1 cellular context compared by ENCODE assay signal in genomic region chr10:64409349-64409748, GRCh38.
TF ChIP-seq lines count a peak whose summit lies in the region.

No MANE protein-coding gene starts in this region.

TF ChIP-seq in K562, 482 proteins besides CTCF, POLR2A, EP300 and RAD21 (continued from another document):
- no peak for TF ChIP-seq STAT6 (CRISPR knock-in tag; IDR thresholded peaks at IDR 0.05)
- TF ChIP-seq ZBTB33 (CRISPR knock-in tag; IDR thresholded peaks at IDR 0.05): no peak
- TF ChIP-seq HDGF (IDR thresholded peaks at IDR 0.05): no peak
- TF ChIP-seq C11orf30 (IDR thresholded peaks at IDR 0.05; ENCODE audit: low read depth): peak; percentile 14; the same call in 1 of the 2 replicates
- peak; percentile 61 for TF ChIP-seq ZNF316 (IDR thresholded peaks at IDR 0.05)
- TF ChIP-seq SMARCA4 (IDR thresholded peaks at IDR 0.05): no peak
- no peak for TF ChIP-seq LEF1 (IDR thresholded peaks at IDR 0.05)
- TF ChIP-seq ZNF165 (CRISPR knock-in tag; IDR thresholded peaks at IDR 0.05; ENCODE audit: borderline replicate concordance): no peak
- no peak for TF ChIP-seq JUND (IDR thresholded peaks at IDR 0.05; ENCODE audit: borderline replicate concordance, low read depth, low read length)
- no peak for TF ChIP-seq JUND (tag; IDR thresholded peaks at IDR 0.05; ENCODE audit: borderline replicate concordance, low read depth, low read length)
- TF ChIP-seq RBM22 (IDR thresholded peaks at IDR 0.05; ENCODE audit: low read depth, low read length, poor library complexity, severe bottlenecking): no peak
- no peak for TF ChIP-seq MCM3 (IDR thresholded peaks at IDR 0.05)
- TF ChIP-seq GATA2 (CRISPR knock-in tag; IDR thresholded peaks at IDR 0.05): no peak
- no peak for TF ChIP-seq SPI1 (IDR thresholded peaks at IDR 0.05; ENCODE audit: borderline replicate concordance, low read depth, low read length)
- TF ChIP-seq ZNF77 (CRISPR knock-in tag; IDR thresholded peaks at IDR 0.05): no peak
- no peak for TF ChIP-seq XRCC4 (IDR thresholded peaks at IDR 0.05; ENCODE audit: extremely low read depth, insufficient read depth, insufficient read length)
- TF ChIP-seq FOXP1 (CRISPR knock-in tag; IDR thresholded peaks at IDR 0.05): no peak
- TF ChIP-seq ZNF280A (IDR thresholded peaks at IDR 0.05; ENCODE audit: low read depth, partially characterized antibody): no peak
- no peak for TF ChIP-seq DACH1 (IDR thresholded peaks at IDR 0.05; ENCODE audit: partially characterized antibody)
- TF ChIP-seq RHOXF2B (CRISPR knock-in tag; conservative IDR thresholded peaks at IDR 0.05): no peak
- no peak for TF ChIP-seq FOXP4 (CRISPR knock-in tag; IDR thresholded peaks at IDR 0.05; ENCODE audit: borderline replicate concordance)
- TF ChIP-seq CBX5 (IDR thresholded peaks at IDR 0.05; ENCODE audit: borderline replicate concordance, low read depth): no peak
- TF ChIP-seq MBD2 (IDR thresholded peaks at IDR 0.05; ENCODE audit: borderline replicate concordance, low read depth): no peak
- no peak for TF ChIP-seq SMAD3 (CRISPR knock-in tag; conservative IDR thresholded peaks at IDR 0.05)
